10 cellular contexts compared by ENCODE assay signal in genomic region chr10:89342219-89342966, GRCh38. TPM values are rescaled to one million over a fixed set of nuclear protein-coding genes. Genes with fewer than 3 reads are reported as not detected.
DNase-seq lines count a peak whose midpoint lies in the region; ATAC-seq and FAIRE-seq lines count a peak whose summit lies in the region.
"Had no signal": no experiment of that assay in that cellular context is flagged by ENCODE, and none has a peak within 500 bp of the region (broad histone marks: within the 10 kb centered on the region; RNA-seq: fewer than 3 reads in every experiment).

No MANE protein-coding gene starts in this region.

- peak; percentile 87 for DNase-seq in LHCN-M2 (ENCODE audit: low read depth)
- DNase-seq in brain pericyte (ENCODE audit: low read depth, low spot score) = peak; percentile 66
- DNase-seq in kidney glomerular epithelial cell (lab: John Stamatoyannopoulos, UW) = peak; percentile 97
- no peak for DNase-seq in iPS-NIHi11 (ENCODE audit: low spot score)
- no peak for DNase-seq in activated naive CD4-positive, alpha-beta T cell treated with Interleukin-2 at 50 U/mL for 16 hours
- DNase-seq in GM19239 (ENCODE audit: insufficient read length, low spot score) = no peak
- DNase-seq: activated naive CD8-positive, alpha-beta T cell treated with anti-CD3 and anti-CD28 coated beads, Interleukin-2, amount 10 ng/mL, durations not matched to agents 7 days and 5 days had no signal

- H3K27ac ChIP-seq in temporal lobe (ENCODE audit: low read depth, low read length) = peak overlapping the region; percentile 97
- H3K27ac ChIP-seq: thoracic aorta had no signal

- FAIRE-seq in GM19239 (lab: Jason Lieb, UNC) = no peak

- ATAC-seq in HG03442 (IDR thresholded peaks at IDR 0.05; ENCODE audit: unreplicated experiment) = no peak

RNA-seq across cellular contexts. Expression of gene IFIT3, which starts 14.6 kb away (rescaled TPM):
- 15.6 and 32.0 TPM in 2 replicates for total RNA-seq in LHCN-M2 (2014; rRNA removed)
- 7.3 TPM for polyA plus RNA-seq in LHCN-M2 (2012)
- total RNA-seq in temporal lobe = 4.4 TPM

RNA-seq across cellular contexts. Expression of gene IFIT1B, which starts 35.5 kb away (rescaled TPM):
- not detected in 2 replicates for total RNA-seq in LHCN-M2 (2014; rRNA removed)
- not detected for polyA plus RNA-seq in LHCN-M2 (2012)
- total RNA-seq in temporal lobe = 0.49 TPM
- total RNA-seq: activated naive CD8-positive, alpha-beta T cell treated with anti-CD3 and anti-CD28 coated beads, Interleukin-2, amount 10 ng/mL, durations not matched to agents 7 days and 5 days; thoracic aorta had no signal

RNA-seq across cellular contexts. Expression of gene IFIT2, which starts 40.5 kb away (rescaled TPM):
- total RNA-seq in LHCN-M2 (2014; rRNA removed) = 3.9 and 9.0 TPM in 2 replicates
- 1.6 TPM for polyA plus RNA-seq in LHCN-M2 (2012)
- total RNA-seq in temporal lobe = 2.7 TPM

RNA-seq across cellular contexts. Expression of gene IFIT1, which starts 50.0 kb away (rescaled TPM):
- total RNA-seq in LHCN-M2 (2014; rRNA removed) (33.3 and 70.9 TPM in 2 replicates), temporal lobe (3.7 TPM)
- 7.0 TPM for polyA plus RNA-seq in LHCN-M2 (2012)

Comparison
In these comparisons a context has a peak if more than half of its experiments do, and no peak if none do; other contexts are left out.
1. DNase-seq: peak in LHCN-M2 (single experiment), brain pericyte (single experiment) and kidney glomerular epithelial cell (single experiment); none in iPS-NIHi11 (single experiment), activated naive CD4-positive, alpha-beta T cell treated with Interleukin-2 at 50 U/mL for 16 hours (single experiment) and GM19239 (single experiment).